In the genomic region with DNA sequence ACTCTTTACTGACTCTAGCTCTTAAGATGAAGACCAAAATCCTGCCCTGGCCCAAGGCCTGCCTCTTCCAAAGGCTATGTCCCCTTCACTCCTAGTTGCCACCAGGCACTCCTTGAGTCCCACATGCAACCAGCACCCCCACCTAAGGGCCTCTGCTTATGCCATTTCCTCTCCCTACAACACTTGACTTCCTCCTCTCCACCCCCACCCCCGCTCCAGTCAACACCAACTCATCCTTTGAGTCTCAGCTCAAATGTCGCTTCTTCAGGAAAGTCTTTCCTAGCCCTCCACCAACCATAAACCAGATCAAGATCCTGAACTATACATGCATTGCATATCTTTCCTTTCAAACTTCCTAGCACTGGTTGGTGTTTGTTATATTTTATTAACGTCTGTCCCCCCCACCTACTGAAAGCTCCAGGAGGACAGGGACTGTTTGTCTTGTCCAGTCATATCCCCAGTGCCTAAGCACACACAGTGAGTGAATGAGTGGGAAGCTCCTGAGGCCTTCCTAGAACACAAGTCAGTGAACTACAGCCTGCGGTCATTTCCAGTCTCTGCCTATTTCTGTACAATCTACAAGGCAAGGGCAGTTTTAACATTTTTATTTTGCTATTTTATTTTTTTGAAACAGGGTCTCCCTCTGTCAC, we compare ENCODE assay signal across 9 cellular contexts. TPM values are rescaled to one million over a fixed set of nuclear protein-coding genes. Genes with fewer than 3 reads are reported as not detected.
DNase-seq lines count a peak whose midpoint lies in the region; ATAC-seq and FAIRE-seq lines count a peak whose summit lies in the region.
"Had no signal": no experiment of that assay in that cellular context is flagged by ENCODE, and none has a peak within 500 bp of the region (broad histone marks: within the 10 kb centered on the region; RNA-seq: fewer than 3 reads in every experiment).

No MANE protein-coding gene starts in this region.

- CTCF ChIA-PET in activated naive CD4-positive, alpha-beta T cell treated with anti-CD3 and anti-CD28 coated beads, Interleukin-2, amount 10 ng/mL, durations not matched to agents 7 days and 5 days (lab: Charles Lee): interaction anchor here (0.8 to 6.7 kb wide), 10 partner anchors 9 to 160 kb away, joined by 3 to 69 read pairs (median 4); no protein-coding TSS in a partner anchor

- peak overlapping the region; percentile 93 for H3K27ac Mint-ChIP-seq in activated naive CD4-positive, alpha-beta T cell treated with anti-CD3 and anti-CD28 coated beads, Interleukin-2, amount 10 ng/mL, durations not matched to agents 7 days and 5 days

- peaks cover 37% of the 10 kb centered on the region for H3K4me1 Mint-ChIP-seq in activated naive CD4-positive, alpha-beta T cell treated with anti-CD3 and anti-CD28 coated beads, Interleukin-2, amount 10 ng/mL, durations not matched to agents 7 days and 5 days

- peak overlapping the region; percentile 59 for H3K4me3 Mint-ChIP-seq in activated naive CD4-positive, alpha-beta T cell treated with anti-CD3 and anti-CD28 coated beads, Interleukin-2, amount 10 ng/mL, durations not matched to agents 7 days and 5 days

- DNase-seq in Kasumi-1 (lab: John Stamatoyannopoulos, UW) (peak; percentile 83 to 84), sciatic nerve (ENCODE audit: low spot score) (no peak), urothelium cell line (ENCODE audit: low spot score) (no peak)
- DNase-seq in activated naive CD4-positive, alpha-beta T cell treated with anti-CD3 and anti-CD28 coated beads, Interleukin-2, amount 10 ng/mL, durations not matched to agents 7 days and 5 days: peak; percentile 62

- H3K9me3 Mint-ChIP-seq in activated naive CD4-positive, alpha-beta T cell treated with anti-CD3 and anti-CD28 coated beads, Interleukin-2, amount 10 ng/mL, durations not matched to agents 7 days and 5 days: no peaks in the 10 kb centered on the region

- peaks cover 49% of the 10 kb centered on the region for H3K36me3 Mint-ChIP-seq in activated naive CD4-positive, alpha-beta T cell treated with anti-CD3 and anti-CD28 coated beads, Interleukin-2, amount 10 ng/mL, durations not matched to agents 7 days and 5 days

- peaks cover 80 to 100% (median 86%) of the 10 kb centered on the region in 10 experiments for H3K4me1 ChIP-seq in BLaER1 treated with 17β-estradiol and CSF1 and Interleukin-3, amounts not matched to agents 10 nM and 100 nM
- H3K4me1 ChIP-seq in muscle layer of colon (ENCODE audit: insufficient read depth, low read length): peaks cover 70% of the 10 kb centered on the region

- peak overlapping the region; percentile 32 to 65 (median 52); a peak in 18 of 22 replicates for H3K9ac ChIP-seq in BLaER1 treated with 17β-estradiol and CSF1 and Interleukin-3, amounts not matched to agents 10 nM and 100 nM
- H3K9ac ChIP-seq in muscle layer of colon (ENCODE audit: low read length): no peak overlapping the region

- FAIRE-seq in urothelium cell line (lab: Jason Lieb, UNC): no peak

- peak overlapping the region; percentile 66 to 91 (median 85) for H3K27ac ChIP-seq in BLaER1 treated with 17β-estradiol and CSF1 and Interleukin-3, amounts not matched to agents 10 nM and 100 nM
- H3K27ac ChIP-seq in muscle layer of colon (ENCODE audit: low read depth, low read length): peak overlapping the region; percentile 25

- H4K20me1 ChIP-seq in BLaER1 treated with 17β-estradiol and CSF1 and Interleukin-3, amounts not matched to agents 10 nM and 100 nM: peaks cover 0 to 33% (median 0%) of the 10 kb centered on the region in 11 experiments; a peak in 4 of 22 replicates

- intact Hi-C loops in sciatic nerve (cut with DNase I): no loop called here

- no peaks in the 10 kb centered on the region for H3K9me3 ChIP-seq in BLaER1 treated with 17β-estradiol and CSF1 and Interleukin-3, amounts not matched to agents 10 nM and 100 nM (replicated peaks in 1 of 11)
- H3K9me3 ChIP-seq in muscle layer of colon (ENCODE audit: low read length): no peaks in the 10 kb centered on the region

- H3K36me3 ChIP-seq in BLaER1 treated with 17β-estradiol and CSF1 and Interleukin-3, amounts not matched to agents 10 nM and 100 nM: peaks cover 0 to 15% (median 4%) of the 10 kb centered on the region in 11 experiments; a peak in 4 of 22 replicates
- no peaks in the 10 kb centered on the region for H3K36me3 ChIP-seq in muscle layer of colon (ENCODE audit: insufficient read depth, low read length)

- ATAC-seq in sciatic nerve (no peak), HG02678 (IDR thresholded peaks at IDR 0.05; ENCODE audit: unreplicated experiment) (no peak), HG03175 (IDR thresholded peaks at IDR 0.05; ENCODE audit: unreplicated experiment) (no peak)

- H3K4me2 ChIP-seq in BLaER1 treated with 17β-estradiol and CSF1 and Interleukin-3, amounts not matched to agents 10 nM and 100 nM: peak overlapping the region; percentile 76 to 97 (median 90)

- no peaks in the 10 kb centered on the region for H3K27me3 Mint-ChIP-seq in activated naive CD4-positive, alpha-beta T cell treated with anti-CD3 and anti-CD28 coated beads, Interleukin-2, amount 10 ng/mL, durations not matched to agents 7 days and 5 days

- peak overlapping the region in 7 of 10 experiments; percentile 8 to 39 (median 21); a peak in 7 of 20 replicates for H3K4me3 ChIP-seq in BLaER1 treated with 17β-estradiol and CSF1 and Interleukin-3, amounts not matched to agents 10 nM and 100 nM
- no peak overlapping the region for H3K4me3 ChIP-seq in muscle layer of colon (ENCODE audit: low read depth in 1 of 2, low read length in 2 of 2)

- no peaks in the 10 kb centered on the region for H3K27me3 ChIP-seq in BLaER1 treated with 17β-estradiol and CSF1 and Interleukin-3, amounts not matched to agents 10 nM and 100 nM
- H3K27me3 ChIP-seq in muscle layer of colon (ENCODE audit: control insufficient read depth in 1 of 2, insufficient read depth in 2 of 2, low read length in 2 of 2): no peaks in the 10 kb centered on the region

RNA-seq across cellular contexts. Expression of gene TBC1D2B, which starts 7.3 kb away (rescaled TPM):
- 103 TPM for total RNA-seq in sciatic nerve

RNA-seq across cellular contexts. Expression of gene SH2D7, which starts 22.2 kb away (rescaled TPM):
- not detected for total RNA-seq in sciatic nerve
- total RNA-seq: activated CD8-positive, alpha-beta memory T cell treated with anti-CD3 and anti-CD28 coated beads for 36 hours had no signal

Comparison
In these comparisons a context has a peak if more than half of its experiments do, and no peak if none do; other contexts are left out.
1. H3K4me3 ChIP-seq: peak in BLaER1 treated with 17β-estradiol and CSF1 and Interleukin-3, amounts not matched to agents 10 nM and 100 nM (7 of 10); none in muscle layer of colon (0 of 2).
2. DNase-seq: peak in Kasumi-1 (2 of 2) and activated naive CD4-positive, alpha-beta T cell treated with anti-CD3 and anti-CD28 coated beads, Interleukin-2, amount 10 ng/mL, durations not matched to agents 7 days and 5 days (single experiment); none in sciatic nerve (single experiment) and urothelium cell line (single experiment).